ENCODE assay signal across 2 cellular contexts in the genomic region with DNA sequence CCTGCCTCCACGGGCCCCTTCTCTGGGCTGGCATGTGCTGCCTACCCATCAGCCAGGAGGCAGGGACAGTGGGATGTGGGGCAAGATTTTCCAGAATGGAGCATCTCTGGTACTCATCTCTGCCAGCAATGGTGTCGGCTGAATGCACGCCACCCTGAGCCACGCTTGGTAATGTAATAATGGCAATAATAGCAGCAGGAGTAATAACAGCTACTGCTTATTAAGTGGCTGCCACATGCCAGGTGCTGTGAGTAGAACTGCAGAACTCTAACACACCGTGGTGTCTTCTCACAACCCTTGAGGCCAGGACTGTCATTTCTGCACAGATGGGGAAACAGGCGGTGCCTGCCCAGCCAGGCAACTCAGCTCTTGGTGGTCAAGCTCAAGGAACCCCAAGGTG.
A peak's percentile ranks its signal among the peaks of the same experiment; 100 is the strongest.
TF ChIP-seq lines count a peak whose summit lies in the region.

No MANE protein-coding gene starts in this region.

TF ChIP-seq in SK-N-SH, 30 proteins besides CTCF, POLR2A, EP300 and RAD21:
- TF ChIP-seq IRF3 (IDR thresholded peaks at IDR 0.05; ENCODE audit: low read depth, low read length) (no peak), YY1 (IDR thresholded peaks at IDR 0.05; ENCODE audit: low read depth) (no peak), MXI1 (IDR thresholded peaks at IDR 0.05; ENCODE audit: low read depth, low read length) (peak; percentile 59; the same call in 1 of the 2 replicates), NFIC (IDR thresholded peaks at IDR 0.05; ENCODE audit: borderline replicate concordance) (no peak), RCOR1 (IDR thresholded peaks at IDR 0.05; ENCODE audit: low read length) (peak; percentile 42; the same call in 1 of the 2 replicates), RFX5 (IDR thresholded peaks at IDR 0.05; ENCODE audit: low read length) (no peak), CHD2 (IDR thresholded peaks at IDR 0.05; ENCODE audit: low read length, partially characterized antibody) (peak; percentile 23), GATA2 (CRISPR knock-in tag; IDR thresholded peaks at IDR 0.05) (peak; percentile 37; the same call in 1 of the 2 replicates), FOXJ3 (CRISPR knock-in tag; IDR thresholded peaks at IDR 0.05) (no peak)
- TF ChIP-seq, protein P1, sequence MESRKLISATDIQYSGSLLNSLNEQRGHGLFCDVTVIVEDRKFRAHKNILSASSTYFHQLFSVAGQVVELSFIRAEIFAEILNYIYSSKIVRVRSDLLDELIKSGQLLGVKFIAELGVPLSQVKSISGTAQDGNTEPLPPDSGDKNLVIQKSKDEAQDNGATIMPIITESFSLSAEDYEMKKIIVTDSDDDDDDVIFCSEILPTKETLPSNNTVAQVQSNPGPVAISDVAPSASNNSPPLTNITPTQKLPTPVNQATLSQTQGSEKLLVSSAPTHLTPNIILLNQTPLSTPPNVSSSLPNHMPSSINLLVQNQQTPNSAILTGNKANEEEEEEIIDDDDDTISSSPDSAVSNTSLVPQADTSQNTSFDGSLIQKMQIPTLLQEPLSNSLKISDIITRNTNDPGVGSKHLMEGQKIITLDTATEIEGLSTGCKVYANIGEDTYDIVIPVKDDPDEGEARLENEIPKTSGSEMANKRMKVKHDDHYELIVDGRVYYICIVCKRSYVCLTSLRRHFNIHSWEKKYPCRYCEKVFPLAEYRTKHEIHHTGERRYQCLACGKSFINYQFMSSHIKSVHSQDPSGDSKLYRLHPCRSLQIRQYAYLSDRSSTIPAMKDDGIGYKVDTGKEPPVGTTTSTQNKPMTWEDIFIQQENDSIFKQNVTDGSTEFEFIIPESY (IDR thresholded peaks at IDR 0.05; ENCODE audit: borderline replicate concordance, low read depth), result no peak
- TF ChIP-seq, protein P2, sequence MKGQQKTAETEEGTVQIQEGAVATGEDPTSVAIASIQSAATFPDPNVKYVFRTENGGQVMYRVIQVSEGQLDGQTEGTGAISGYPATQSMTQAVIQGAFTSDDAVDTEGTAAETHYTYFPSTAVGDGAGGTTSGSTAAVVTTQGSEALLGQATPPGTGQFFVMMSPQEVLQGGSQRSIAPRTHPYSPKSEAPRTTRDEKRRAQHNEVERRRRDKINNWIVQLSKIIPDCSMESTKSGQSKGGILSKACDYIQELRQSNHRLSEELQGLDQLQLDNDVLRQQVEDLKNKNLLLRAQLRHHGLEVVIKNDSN (IDR thresholded peaks at IDR 0.05; ENCODE audit: borderline replicate concordance, low read depth), result no peak

TF ChIP-seq in SK-N-SH treated with all-trans-retinoic acid at 6 μM for 48 hours, 23 proteins besides CTCF, POLR2A, EP300 and RAD21:
- no peak for TF ChIP-seq BACH2 (CRISPR knock-in tag; IDR thresholded peaks at IDR 0.05; ENCODE audit: borderline replicate concordance)
- no peak for TF ChIP-seq ZFP30 (CRISPR knock-in tag; IDR thresholded peaks at IDR 0.05)
- TF ChIP-seq, protein P3, sequence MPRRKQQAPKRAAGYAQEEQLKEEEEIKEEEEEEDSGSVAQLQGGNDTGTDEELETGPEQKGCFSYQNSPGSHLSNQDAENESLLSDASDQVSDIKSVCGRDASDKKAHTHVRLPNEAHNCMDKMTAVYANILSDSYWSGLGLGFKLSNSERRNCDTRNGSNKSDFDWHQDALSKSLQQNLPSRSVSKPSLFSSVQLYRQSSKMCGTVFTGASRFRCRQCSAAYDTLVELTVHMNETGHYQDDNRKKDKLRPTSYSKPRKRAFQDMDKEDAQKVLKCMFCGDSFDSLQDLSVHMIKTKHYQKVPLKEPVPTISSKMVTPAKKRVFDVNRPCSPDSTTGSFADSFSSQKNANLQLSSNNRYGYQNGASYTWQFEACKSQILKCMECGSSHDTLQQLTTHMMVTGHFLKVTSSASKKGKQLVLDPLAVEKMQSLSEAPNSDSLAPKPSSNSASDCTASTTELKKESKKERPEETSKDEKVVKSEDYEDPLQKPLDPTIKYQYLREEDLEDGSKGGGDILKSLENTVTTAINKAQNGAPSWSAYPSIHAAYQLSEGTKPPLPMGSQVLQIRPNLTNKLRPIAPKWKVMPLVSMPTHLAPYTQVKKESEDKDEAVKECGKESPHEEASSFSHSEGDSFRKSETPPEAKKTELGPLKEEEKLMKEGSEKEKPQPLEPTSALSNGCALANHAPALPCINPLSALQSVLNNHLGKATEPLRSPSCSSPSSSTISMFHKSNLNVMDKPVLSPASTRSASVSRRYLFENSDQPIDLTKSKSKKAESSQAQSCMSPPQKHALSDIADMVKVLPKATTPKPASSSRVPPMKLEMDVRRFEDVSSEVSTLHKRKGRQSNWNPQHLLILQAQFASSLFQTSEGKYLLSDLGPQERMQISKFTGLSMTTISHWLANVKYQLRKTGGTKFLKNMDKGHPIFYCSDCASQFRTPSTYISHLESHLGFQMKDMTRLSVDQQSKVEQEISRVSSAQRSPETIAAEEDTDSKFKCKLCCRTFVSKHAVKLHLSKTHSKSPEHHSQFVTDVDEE (CRISPR knock-in tag; IDR thresholded peaks at IDR 0.05), result no peak
- no peak for TF ChIP-seq TCF4 (CRISPR knock-in tag; IDR thresholded peaks at IDR 0.05; ENCODE audit: borderline replicate concordance)
- TF ChIP-seq PPARA (CRISPR knock-in tag; IDR thresholded peaks at IDR 0.05; ENCODE audit: borderline replicate concordance), result no peak
- TF ChIP-seq ZNF70 (CRISPR knock-in tag; IDR thresholded peaks at IDR 0.05), result no peak
- TF ChIP-seq, protein P4, sequence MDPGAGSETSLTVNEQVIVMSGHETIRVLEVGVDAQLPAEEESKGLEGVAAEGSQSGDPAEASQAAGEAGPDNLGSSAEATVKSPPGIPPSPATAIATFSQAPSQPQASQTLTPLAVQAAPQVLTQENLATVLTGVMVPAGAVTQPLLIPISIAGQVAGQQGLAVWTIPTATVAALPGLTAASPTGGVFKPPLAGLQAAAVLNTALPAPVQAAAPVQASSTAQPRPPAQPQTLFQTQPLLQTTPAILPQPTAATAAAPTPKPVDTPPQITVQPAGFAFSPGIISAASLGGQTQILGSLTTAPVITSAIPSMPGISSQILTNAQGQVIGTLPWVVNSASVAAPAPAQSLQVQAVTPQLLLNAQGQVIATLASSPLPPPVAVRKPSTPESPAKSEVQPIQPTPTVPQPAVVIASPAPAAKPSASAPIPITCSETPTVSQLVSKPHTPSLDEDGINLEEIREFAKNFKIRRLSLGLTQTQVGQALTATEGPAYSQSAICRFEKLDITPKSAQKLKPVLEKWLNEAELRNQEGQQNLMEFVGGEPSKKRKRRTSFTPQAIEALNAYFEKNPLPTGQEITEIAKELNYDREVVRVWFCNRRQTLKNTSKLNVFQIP (CRISPR knock-in tag; IDR thresholded peaks at IDR 0.05; ENCODE audit: borderline replicate concordance, low read depth), result no peak
- no peak for TF ChIP-seq ZNF565 (CRISPR knock-in tag; conservative IDR thresholded peaks at IDR 0.05; ENCODE audit: low read depth)
